ENCODE assay signal across 8 cellular contexts in the genomic region with DNA sequence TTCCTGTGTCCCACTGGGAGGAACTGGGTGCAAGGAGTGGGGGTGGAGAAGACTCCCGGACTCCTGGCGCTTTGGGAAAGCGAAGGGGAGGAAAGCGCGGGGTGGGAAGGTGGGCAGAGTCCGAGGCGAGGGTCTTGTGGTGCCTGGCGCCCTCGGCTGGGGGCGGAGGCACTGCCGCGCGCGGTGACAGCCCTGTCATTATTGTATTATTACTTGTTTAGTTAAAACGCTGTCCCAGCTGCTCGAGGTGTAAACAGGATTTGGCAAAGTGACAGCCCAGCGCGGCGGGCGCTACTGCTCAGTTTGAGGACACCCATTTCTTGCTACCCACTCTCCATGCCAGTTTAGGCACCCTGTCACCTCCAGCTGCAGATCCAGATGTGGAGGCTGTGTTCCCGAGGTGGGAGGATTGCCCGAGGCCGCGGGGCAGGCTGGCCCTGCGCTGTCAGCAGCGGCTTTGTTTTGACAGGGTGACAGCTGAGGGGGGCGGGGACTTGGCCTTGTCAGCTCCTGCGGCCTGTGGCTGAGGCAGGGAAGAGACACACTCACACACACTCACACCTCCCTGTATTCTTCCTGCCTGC. TPM values are rescaled to one million over a fixed set of nuclear protein-coding genes. Genes with fewer than 3 reads are reported as not detected.
A peak's percentile ranks its signal among the peaks of the same experiment; 100 is the strongest.
DNase-seq lines count a peak whose midpoint lies in the region; ATAC-seq and TF ChIP-seq lines count a peak whose summit lies in the region.

No MANE protein-coding gene starts in this region.

- H3K9me3 ChIP-seq in right lobe of liver, result no peaks in the 10 kb centered on the region

- TF ChIP-seq CTCF in right lobe of liver (IDR thresholded peaks at IDR 0.05), result no peak

- intact Hi-C loops in dendritic cell treated with granulocyte-macrophage colony-stimulating factor and Interleukin-4, amounts not matched to agents 40 ng/mL and 50 ng/mL, for 4 days (cut with micrococcal nuclease), result loop anchor here (2.0 to 10.0 kb wide), 2 partner anchors 16 to 64 kb away; no protein-coding TSS in a partner anchor
- intact Hi-C loops in right lobe of liver (cut with DNase I), result no loop called here

- H3K36me3 ChIP-seq in right lobe of liver, result no peaks in the 10 kb centered on the region

- H3K4me3 ChIP-seq in right lobe of liver, result peak overlapping the region; percentile 73 to 80 (median 73)

- CTCF ChIA-PET in activated CD4-positive, alpha-beta T cell treated with anti-CD3 and anti-CD28 coated beads, Interleukin-2, amount 10 ng/mL, durations not matched to agents 7 days and 5 days (lab: Charles Lee), result interaction anchor here (0.8 to 3.0 kb wide), 10 partner anchors 11 to 144 kb away, joined by 3 to 16 read pairs (median 4); partner anchors contain the start of gene SGO1

- peaks cover 19% of the 10 kb centered on the region for H3K36me3 Mint-ChIP-seq in activated CD4-positive, alpha-beta T cell treated with anti-CD3 and anti-CD28 coated beads, Interleukin-2, amount 10 ng/mL, durations not matched to agents 7 days and 5 days (ENCODE audit: low read depth)
- H3K36me3 Mint-ChIP-seq in dendritic cell treated with granulocyte-macrophage colony-stimulating factor and Interleukin-4, amounts not matched to agents 40 ng/mL and 50 ng/mL, for 4 days (ENCODE audit: low read depth), result peaks cover 7% of the 10 kb centered on the region

- ATAC-seq in HG03045 (IDR thresholded peaks at IDR 0.05; ENCODE audit: unreplicated experiment) (peak; percentile 50), right lobe of liver (peak; percentile 73 to 82 (median 76))

- TF ChIP-seq POLR2A in right lobe of liver (IDR thresholded peaks at IDR 0.05), result peak; percentile 43

- H3K4me1 Mint-ChIP-seq in activated CD4-positive, alpha-beta T cell treated with anti-CD3 and anti-CD28 coated beads, Interleukin-2, amount 10 ng/mL, durations not matched to agents 7 days and 5 days, result peaks cover 59% of the 10 kb centered on the region
- peaks cover 35% of the 10 kb centered on the region for H3K4me1 Mint-ChIP-seq in dendritic cell treated with granulocyte-macrophage colony-stimulating factor and Interleukin-4, amounts not matched to agents 40 ng/mL and 50 ng/mL, for 4 days (ENCODE audit: low read depth)

- H3K27ac Mint-ChIP-seq in activated CD4-positive, alpha-beta T cell treated with anti-CD3 and anti-CD28 coated beads, Interleukin-2, amount 10 ng/mL, durations not matched to agents 7 days and 5 days, result peak overlapping the region; percentile 98
- peak overlapping the region; percentile 93 for H3K27ac Mint-ChIP-seq in dendritic cell treated with granulocyte-macrophage colony-stimulating factor and Interleukin-4, amounts not matched to agents 40 ng/mL and 50 ng/mL, for 4 days

- H3K27me3 Mint-ChIP-seq in activated CD4-positive, alpha-beta T cell treated with anti-CD3 and anti-CD28 coated beads, Interleukin-2, amount 10 ng/mL, durations not matched to agents 7 days and 5 days, result no peaks in the 10 kb centered on the region
- no peaks in the 10 kb centered on the region for H3K27me3 Mint-ChIP-seq in dendritic cell treated with granulocyte-macrophage colony-stimulating factor and Interleukin-4, amounts not matched to agents 40 ng/mL and 50 ng/mL, for 4 days

- no peaks in the 10 kb centered on the region for H3K9me3 Mint-ChIP-seq in activated CD4-positive, alpha-beta T cell treated with anti-CD3 and anti-CD28 coated beads, Interleukin-2, amount 10 ng/mL, durations not matched to agents 7 days and 5 days
- no peaks in the 10 kb centered on the region for H3K9me3 Mint-ChIP-seq in dendritic cell treated with granulocyte-macrophage colony-stimulating factor and Interleukin-4, amounts not matched to agents 40 ng/mL and 50 ng/mL, for 4 days

- DNase-seq in SKM-1 treated with dmso at 0.1 percent for 144 hours (lab: John Stamatoyannopoulos, UW; ENCODE audit: unreplicated experiment), result peak; percentile 49
- DNase-seq in SKM-1 (lab: John Stamatoyannopoulos, UW; ENCODE audit: unreplicated experiment), result no peak
- DNase-seq in NCI-H2227 (lab: John Stamatoyannopoulos, UW; ENCODE audit: unreplicated experiment), result peak; percentile 70
- DNase-seq in activated CD4-positive, alpha-beta T cell treated with anti-CD3 and anti-CD28 coated beads, Interleukin-2, amount 10 ng/mL, durations not matched to agents 7 days and 5 days, result peak; percentile 82
- DNase-seq in right lobe of liver, result peak; percentile 94 to 97 (median 96)
- DNase-seq in stimulated activated CD4-positive, alpha-beta T cell treated with anti-CD3 and anti-CD28 coated beads, Interleukin-4, amount 100 ng/mL, for 24 hours, result peak; percentile 79

- no peaks in the 10 kb centered on the region for H3K27me3 ChIP-seq in right lobe of liver

- peak overlapping the region; percentile 78 to 95 (median 92) for H3K27ac ChIP-seq in right lobe of liver

- peaks cover 0 to 36% (median 11%) of the 10 kb centered on the region in 4 donors for H3K4me1 ChIP-seq in right lobe of liver

- WGBS in right lobe of liver (ENCODE audit: insufficient coverage, low coverage, low lambda C conversion rate, missing lambda C conversion rate), result 0% methylated on average over 15 of the region's 28 CpGs

- peak overlapping the region; percentile 96 for H3K4me3 Mint-ChIP-seq in activated CD4-positive, alpha-beta T cell treated with anti-CD3 and anti-CD28 coated beads, Interleukin-2, amount 10 ng/mL, durations not matched to agents 7 days and 5 days
- peak overlapping the region; percentile 88 for H3K4me3 Mint-ChIP-seq in dendritic cell treated with granulocyte-macrophage colony-stimulating factor and Interleukin-4, amounts not matched to agents 40 ng/mL and 50 ng/mL, for 4 days

- POLR2A ChIA-PET in activated CD4-positive, alpha-beta T cell treated with anti-CD3 and anti-CD28 coated beads, Interleukin-2, amount 10 ng/mL, durations not matched to agents 7 days and 5 days (lab: Charles Lee), result interaction anchor here (0.6 to 1.0 kb wide), 2 partner anchors 19 to 145 kb away, joined by 3 read pairs; partner anchors contain the start of gene SGO1

RNA-seq across cellular contexts. Expression of gene KAT2B, which starts 1.0 kb away (rescaled TPM):
- 10 to 100 TPM; 84.5 to 91.3 TPM for total RNA-seq in activated CD4-positive, alpha-beta T cell treated with anti-CD3 and anti-CD28 coated beads, Interleukin-2, amount 10 ng/mL, durations not matched to agents 7 days and 5 days
- 10 to 100 TPM; 25.6 to 35.7 (median 30.3) TPM for total RNA-seq in right lobe of liver

RNA-seq across cellular contexts. Expression of gene PP2D1, which starts 29.2 kb away (rescaled TPM):
- total RNA-seq in activated CD4-positive, alpha-beta T cell treated with anti-CD3 and anti-CD28 coated beads, Interleukin-2, amount 10 ng/mL, durations not matched to agents 7 days and 5 days, result not detected
- not detected for total RNA-seq in right lobe of liver
